33 cellular contexts compared by ENCODE assay signal in genomic region chr2:20726913-20727312, GRCh38. TPM values are rescaled to one million over a fixed set of nuclear protein-coding genes. Genes with fewer than 3 reads are reported as not detected.
"Had no signal": no experiment of that assay in that cellular context is flagged by ENCODE, and none has a peak within 500 bp of the region (broad histone marks: within the 10 kb centered on the region; RNA-seq: fewer than 3 reads in every experiment).

No MANE protein-coding gene starts in this region.

- H3K4me3 ChIP-seq: adrenal gland, ascending aorta, body of pancreas, breast epithelium, cardiac muscle cell had no signal

- DNase-seq: activated effector memory CD4-positive, alpha-beta T cell treated with anti-CD3 and anti-CD28 coated beads, Interleukin-2, amount 50 U/mL, for 16 hours; activated effector memory CD4-positive, alpha-beta T cell treated with Interleukin-2 at 50 U/mL for 16 hours; activated gamma-delta T cell; activated gamma-delta T cell treated with Interleukin-2 at 50 U/mL for 16 hours; activated naive CD4-positive, alpha-beta T cell; activated naive CD4-positive, alpha-beta T cell treated with anti-CD3 and anti-CD28 coated beads for 36 hours; activated naive CD4-positive, alpha-beta T cell treated with anti-CD3 and anti-CD28 coated beads, Interleukin-2, amount 10 ng/mL, durations not matched to agents 7 days and 5 days; activated naive CD4-positive, alpha-beta T cell treated with anti-CD3 and anti-CD28 coated beads, Interleukin-2, amount 50 U/mL, for 16 hours; activated naive CD4-positive, alpha-beta T cell treated with Interleukin-2 at 50 U/mL for 16 hours; activated naive CD8-positive, alpha-beta T cell treated with anti-CD3 and anti-CD28 coated beads for 36 hours; activated naive CD8-positive, alpha-beta T cell treated with anti-CD3 and anti-CD28 coated beads, Interleukin-2, amount 10 ng/mL, durations not matched to agents 7 days and 5 days; activated naive CD8-positive, alpha-beta T cell treated with anti-CD3 and anti-CD28 coated beads, Interleukin-2, amount 50 U/mL, for 24 hours; activated T-cell treated with anti-CD3 and anti-CD28 coated beads for 4 hours; activated T-cell treated with anti-CD3 and anti-CD28 coated beads, Interleukin-2, amount 50 U/mL, for 1 hour; activated T-cell treated with anti-CD3 and anti-CD28 coated beads, Interleukin-2, amount 50 U/mL, for 24 hours; activated T-cell treated with anti-CD3 and anti-CD28 coated beads, Interleukin-2, amount 50 U/mL, for 4 hours; activated T-cell treated with anti-CD3 and anti-CD28 coated beads, Interleukin-2, amount 50 U/mL, for 48 hours; activated T-cell treated with anti-CD3 and anti-CD28 coated beads, Interleukin-2, amount 50 U/mL, for 72 hours; adrenal gland; amniotic stem cell; anterior cingulate cortex; body of pancreas; brain microvascular endothelial cell; caudate nucleus; central memory CD4-positive, alpha-beta T cell; cerebellar nuclear complex had no signal

- FAIRE-seq: astrocyte, bronchial epithelial cell had no signal

- H3K36me3 ChIP-seq: ascending aorta, brain microvascular endothelial cell, breast epithelium, cardiac muscle cell had no signal

- ATAC-seq: activated naive CD4-positive, alpha-beta T cell treated with anti-CD3 and anti-CD28 coated beads, Interleukin-2, amount 50 U/mL, for 72 hours; activated naive CD8-positive, alpha-beta T cell treated with anti-CD3 and anti-CD28 coated beads, Interleukin-2, amount 50 U/mL, for 24 hours; activated T-cell treated with anti-CD3 and anti-CD28 coated beads, Interleukin-2, amount 50 U/mL, for 4 hours; activated T-cell treated with anti-CD3 and anti-CD28 coated beads, Interleukin-2, amount 50 U/mL, for 72 hours; activated T-helper 17 cell treated with anti-CD3 and anti-CD28 coated beads, Interleukin-2, amount 50 U/mL, for 72 hours; body of pancreas had no signal

- H3K4me1 ChIP-seq: breast epithelium had no signal

- H3K9me3 ChIP-seq: adrenal gland, ascending aorta, body of pancreas, breast epithelium had no signal

- H3K27ac ChIP-seq: adrenal gland, brain microvascular endothelial cell, breast epithelium, cardiac muscle cell had no signal

- H3K27me3 ChIP-seq: adrenal gland, ascending aorta, body of pancreas, brain microvascular endothelial cell, breast epithelium, cardiac muscle cell had no signal

RNA-seq across cellular contexts. Expression of gene GDF7, which starts 60.0 kb away (rescaled TPM):
- total RNA-seq: activated naive CD4-positive, alpha-beta T cell treated with anti-CD3 and anti-CD28 coated beads for 36 hours; activated naive CD8-positive, alpha-beta T cell treated with anti-CD3 and anti-CD28 coated beads for 36 hours; activated naive CD8-positive, alpha-beta T cell treated with anti-CD3 and anti-CD28 coated beads, Interleukin-2, amount 10 ng/mL, durations not matched to agents 7 days and 5 days had no signal
